ENCODE assay signal across 16 cellular contexts in the genomic region with DNA sequence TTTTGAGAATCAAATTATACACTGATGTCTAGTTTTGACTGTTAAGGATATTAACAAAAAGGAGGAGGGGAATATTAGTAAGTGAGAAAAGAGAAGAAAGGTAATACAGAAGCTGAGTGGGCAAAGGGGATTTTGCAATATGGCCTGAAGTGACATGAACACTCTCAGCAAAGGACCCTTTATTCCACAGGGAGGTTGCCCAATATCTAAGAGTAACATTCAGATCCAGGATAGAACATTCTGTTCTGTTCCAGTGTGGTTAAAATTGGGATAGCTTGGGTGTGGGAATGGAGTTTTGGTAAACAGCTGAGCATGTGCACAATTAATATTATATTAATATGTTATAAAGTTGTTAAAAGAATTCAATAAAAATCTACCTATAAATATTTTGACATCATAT.
"Had no signal": no experiment of that assay in that cellular context is flagged by ENCODE, and none has a peak within 500 bp of the region (broad histone marks: within the 10 kb centered on the region; RNA-seq: fewer than 3 reads in every experiment).

No MANE protein-coding gene starts in this region.

- H3K27me3 ChIP-seq: brain microvascular endothelial cell, vagina had no signal

- H2AFZ ChIP-seq: parathyroid adenoma had no signal

- H3K36me3 ChIP-seq: brain microvascular endothelial cell, spleen, vagina had no signal

- H3K27ac ChIP-seq: brain microvascular endothelial cell, parathyroid adenoma, spleen, vagina had no signal

- H3K4me1 ChIP-seq: parathyroid adenoma, spleen, vagina had no signal

- H3K9me3 ChIP-seq: spleen, vagina had no signal

- ATAC-seq: activated CD4-positive, alpha-beta T cell treated with anti-CD3 and anti-CD28 coated beads for 36 hours; activated CD8-positive, alpha-beta T cell treated with anti-CD3 and anti-CD28 coated beads for 36 hours; activated T-cell treated with anti-CD3 and anti-CD28 coated beads, Interleukin-2, amount 50 U/mL, for 72 hours; left colon; naive thymus-derived CD8-positive, alpha-beta T cell; T-helper 17 cell had no signal

- DNase-seq: activated CD4-positive, alpha-beta T cell treated with anti-CD3 and anti-CD28 coated beads for 36 hours; activated CD8-positive, alpha-beta memory T cell treated with anti-CD3 and anti-CD28 coated beads, Interleukin-2, amount 50 U/mL, for 4 hours; activated CD8-positive, alpha-beta T cell treated with anti-CD3 and anti-CD28 coated beads for 36 hours; activated gamma-delta T cell; activated T-cell treated with anti-CD3 and anti-CD28 coated beads, Interleukin-2, amount 50 U/mL, for 72 hours; brain microvascular endothelial cell; cerebellar nuclear complex; effector memory CD4-positive, alpha-beta T cell; left colon; mesenchymal stem cell; naive thymus-derived CD8-positive, alpha-beta T cell; retina; spleen; T-helper 17 cell had no signal

- H3K9ac ChIP-seq: parathyroid adenoma had no signal

- H3K4me3 ChIP-seq: spleen, vagina had no signal
